Comparison of ENCODE assay signal across 8 cellular contexts in the genomic region with DNA sequence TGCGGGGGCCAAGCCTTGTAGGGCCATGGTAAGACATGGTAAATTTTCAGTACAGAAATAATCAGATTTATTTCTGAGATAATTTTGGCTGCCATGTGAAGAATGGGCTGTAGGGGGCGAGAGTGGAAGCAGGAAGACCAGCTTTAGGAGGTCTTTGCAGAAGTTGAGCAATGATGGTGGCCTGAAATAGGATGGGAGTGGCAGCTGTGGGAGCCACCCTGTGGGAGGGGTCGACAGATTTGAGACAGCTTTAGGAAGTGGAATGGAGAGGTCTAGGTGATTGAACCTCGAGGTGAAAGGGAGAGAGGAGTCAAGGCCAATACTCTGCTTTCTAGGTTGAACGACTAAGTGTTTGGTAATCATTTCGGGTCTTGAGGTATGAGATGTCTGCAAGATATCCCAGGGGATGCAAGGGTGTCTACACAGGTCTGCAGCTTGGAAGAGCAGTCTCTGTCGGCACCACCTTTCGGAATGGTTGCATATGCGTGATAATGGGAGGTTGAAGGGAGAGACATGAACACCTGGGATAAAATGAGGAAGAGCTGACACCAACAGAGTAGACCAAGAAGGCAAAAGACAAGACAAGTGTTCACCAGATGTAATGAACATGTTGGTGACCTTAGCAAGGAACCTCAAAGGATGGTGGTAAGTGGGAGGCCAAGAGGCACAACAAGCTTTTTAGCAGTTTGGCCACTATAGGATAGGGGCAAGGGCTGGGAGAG. TPM values are rescaled to one million over a fixed set of nuclear protein-coding genes. Genes with fewer than 3 reads are reported as not detected.
DNase-seq lines count a peak whose midpoint lies in the region; TF ChIP-seq lines count a peak whose summit lies in the region.

No MANE protein-coding gene starts in this region.

- peak; percentile 82 for TF ChIP-seq CTCF in GM12873 (IDR thresholded peaks at IDR 0.05; ENCODE audit: insufficient read depth, low read depth, low read length, missing control alignments)

- no peaks in the 10 kb centered on the region for H3K9me3 Mint-ChIP-seq in activated CD4-positive, alpha-beta memory T cell treated with anti-CD3 and anti-CD28 coated beads, Interleukin-2, amount 10 ng/mL, durations not matched to agents 7 days and 5 days

- peak; percentile 85 to 89 for DNase-seq in AML-193 (lab: John Stamatoyannopoulos, UW)
- DNase-seq in NCI-H510A treated with DMSO at 0.1 percent for 48 hours (lab: John Stamatoyannopoulos, UW) = peak; percentile 38
- DNase-seq in activated CD4-positive, alpha-beta memory T cell treated with anti-CD3 and anti-CD28 coated beads, Interleukin-2, amount 10 ng/mL, durations not matched to agents 7 days and 5 days = peak; percentile 68
- DNase-seq in fibroblast of gingiva (ENCODE audit: low read depth) = peak; percentile 60
- no peak for DNase-seq in C1 segment of cervical spinal cord (lab: John Stamatoyannopoulos, UW)
- DNase-seq in globus pallidus (ENCODE audit: low spot score) = no peak

- H3K4me3 ChIP-seq in skin epidermis = no peak overlapping the region

- H3K27me3 Mint-ChIP-seq in activated CD4-positive, alpha-beta memory T cell treated with anti-CD3 and anti-CD28 coated beads, Interleukin-2, amount 10 ng/mL, durations not matched to agents 7 days and 5 days = no peaks in the 10 kb centered on the region

- POLR2A ChIA-PET in activated CD4-positive, alpha-beta memory T cell treated with anti-CD3 and anti-CD28 coated beads, Interleukin-2, amount 10 ng/mL, durations not matched to agents 7 days and 5 days (lab: Charles Lee) = interaction anchor here (0.8 to 25.4 kb wide), 8 partner anchors 10 to 147 kb away, joined by 3 to 504 read pairs (median 6); a partner anchor contains a TSS

- CTCF ChIA-PET in activated CD4-positive, alpha-beta memory T cell treated with anti-CD3 and anti-CD28 coated beads, Interleukin-2, amount 10 ng/mL, durations not matched to agents 7 days and 5 days (lab: Charles Lee) = interaction anchor here (0.9 to 4.0 kb wide), 11 partner anchors 9 to 946 kb away, joined by 3 to 31 read pairs (median 5); a partner anchor contains a TSS

- H3K36me3 Mint-ChIP-seq in activated CD4-positive, alpha-beta memory T cell treated with anti-CD3 and anti-CD28 coated beads, Interleukin-2, amount 10 ng/mL, durations not matched to agents 7 days and 5 days (ENCODE audit: low read depth) = peaks cover 21% of the 10 kb centered on the region

- H3K4me3 Mint-ChIP-seq in activated CD4-positive, alpha-beta memory T cell treated with anti-CD3 and anti-CD28 coated beads, Interleukin-2, amount 10 ng/mL, durations not matched to agents 7 days and 5 days = no peak overlapping the region

- H3K27ac ChIP-seq in skin epidermis = peak overlapping the region in 11 of 21 experiments; percentile 7 to 65 (median 27)

- H3K4me1 Mint-ChIP-seq in activated CD4-positive, alpha-beta memory T cell treated with anti-CD3 and anti-CD28 coated beads, Interleukin-2, amount 10 ng/mL, durations not matched to agents 7 days and 5 days = peaks cover 48% of the 10 kb centered on the region

- H3K27ac Mint-ChIP-seq in activated CD4-positive, alpha-beta memory T cell treated with anti-CD3 and anti-CD28 coated beads, Interleukin-2, amount 10 ng/mL, durations not matched to agents 7 days and 5 days = peak overlapping the region; percentile 77

RNA-seq across cellular contexts. Expression of a gene that starts 4.2 kb away (rescaled TPM):
- 100 to 1,000 TPM; 106 to 107 TPM for total RNA-seq in activated CD4-positive, alpha-beta memory T cell treated with anti-CD3 and anti-CD28 coated beads, Interleukin-2, amount 10 ng/mL, durations not matched to agents 7 days and 5 days

RNA-seq across cellular contexts. Expression of a gene that starts 15.6 kb away (rescaled TPM):
- total RNA-seq in activated CD4-positive, alpha-beta memory T cell treated with anti-CD3 and anti-CD28 coated beads, Interleukin-2, amount 10 ng/mL, durations not matched to agents 7 days and 5 days = 100 to 1,000 TPM; 107 to 110 TPM

RNA-seq across cellular contexts. Expression of a gene that starts 17.1 kb away (rescaled TPM):
- total RNA-seq in activated CD4-positive, alpha-beta memory T cell treated with anti-CD3 and anti-CD28 coated beads, Interleukin-2, amount 10 ng/mL, durations not matched to agents 7 days and 5 days = 10 to 100 TPM; 42.2 to 42.7 TPM

RNA-seq across cellular contexts. Expression of a gene that starts 33.4 kb away (rescaled TPM):
- under 1 TPM in 1 of 2 experiments, not detected in 1; 0.38 TPM for total RNA-seq in activated CD4-positive, alpha-beta memory T cell treated with anti-CD3 and anti-CD28 coated beads, Interleukin-2, amount 10 ng/mL, durations not matched to agents 7 days and 5 days

Comparison
In these comparisons a context has a peak if more than half of its experiments do, and no peak if none do; other contexts are left out.
1. DNase-seq: peak in AML-193 (2 of 2), NCI-H510A treated with DMSO at 0.1 percent for 48 hours (single experiment), activated CD4-positive, alpha-beta memory T cell treated with anti-CD3 and anti-CD28 coated beads, Interleukin-2, amount 10 ng/mL, durations not matched to agents 7 days and 5 days (single experiment) and fibroblast of gingiva (single experiment); none in C1 segment of cervical spinal cord (0 of 14) and globus pallidus (single experiment).